In the genomic region with DNA sequence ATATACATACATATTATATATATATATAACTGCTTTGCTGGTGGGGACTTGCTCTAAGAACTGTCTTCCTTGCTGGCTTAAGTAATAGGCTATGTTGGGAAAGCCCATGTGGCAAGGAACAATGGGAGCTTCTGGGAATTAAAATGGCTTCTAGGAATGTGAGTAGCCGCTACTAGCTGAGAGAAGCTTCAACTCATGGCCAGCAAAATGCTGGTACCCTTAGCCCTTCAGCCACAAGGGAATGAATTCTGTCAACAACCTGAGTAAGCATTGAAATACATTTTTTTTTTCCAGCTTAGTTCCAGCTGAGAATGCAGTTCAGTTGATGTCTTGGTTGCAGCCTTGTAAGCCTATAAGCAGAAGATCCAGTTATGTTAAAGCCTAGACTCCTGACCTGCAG, we compare ENCODE assay signal across 1 cellular context.
TF ChIP-seq lines count a peak whose summit lies in the region.

No MANE protein-coding gene starts in this region.

TF ChIP-seq in GM12878, 131 proteins besides CTCF, POLR2A, EP300 and RAD21:
- TF ChIP-seq, protein P1, sequence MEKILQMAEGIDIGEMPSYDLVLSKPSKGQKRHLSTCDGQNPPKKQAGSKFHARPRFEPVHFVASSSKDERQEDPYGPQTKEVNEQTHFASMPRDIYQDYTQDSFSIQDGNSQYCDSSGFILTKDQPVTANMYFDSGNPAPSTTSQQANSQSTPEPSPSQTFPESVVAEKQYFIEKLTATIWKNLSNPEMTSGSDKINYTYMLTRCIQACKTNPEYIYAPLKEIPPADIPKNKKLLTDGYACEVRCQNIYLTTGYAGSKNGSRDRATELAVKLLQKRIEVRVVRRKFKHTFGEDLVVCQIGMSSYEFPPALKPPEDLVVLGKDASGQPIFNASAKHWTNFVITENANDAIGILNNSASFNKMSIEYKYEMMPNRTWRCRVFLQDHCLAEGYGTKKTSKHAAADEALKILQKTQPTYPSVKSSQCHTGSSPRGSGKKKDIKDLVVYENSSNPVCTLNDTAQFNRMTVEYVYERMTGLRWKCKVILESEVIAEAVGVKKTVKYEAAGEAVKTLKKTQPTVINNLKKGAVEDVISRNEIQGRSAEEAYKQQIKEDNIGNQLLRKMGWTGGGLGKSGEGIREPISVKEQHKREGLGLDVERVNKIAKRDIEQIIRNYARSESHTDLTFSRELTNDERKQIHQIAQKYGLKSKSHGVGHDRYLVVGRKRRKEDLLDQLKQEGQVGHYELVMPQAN (conservative IDR thresholded peaks at IDR 0.05) = no peak
- TF ChIP-seq CREB1 (IDR thresholded peaks at IDR 0.05; ENCODE audit: low read depth) = no peak
- TF ChIP-seq, protein P2, sequence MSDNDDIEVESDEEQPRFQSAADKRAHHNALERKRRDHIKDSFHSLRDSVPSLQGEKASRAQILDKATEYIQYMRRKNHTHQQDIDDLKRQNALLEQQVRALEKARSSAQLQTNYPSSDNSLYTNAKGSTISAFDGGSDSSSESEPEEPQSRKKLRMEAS (IDR thresholded peaks at IDR 0.05; ENCODE audit: low read depth, low read length) = no peak
